Comparison of ENCODE assay signal across 1 cellular context in the genomic region with DNA sequence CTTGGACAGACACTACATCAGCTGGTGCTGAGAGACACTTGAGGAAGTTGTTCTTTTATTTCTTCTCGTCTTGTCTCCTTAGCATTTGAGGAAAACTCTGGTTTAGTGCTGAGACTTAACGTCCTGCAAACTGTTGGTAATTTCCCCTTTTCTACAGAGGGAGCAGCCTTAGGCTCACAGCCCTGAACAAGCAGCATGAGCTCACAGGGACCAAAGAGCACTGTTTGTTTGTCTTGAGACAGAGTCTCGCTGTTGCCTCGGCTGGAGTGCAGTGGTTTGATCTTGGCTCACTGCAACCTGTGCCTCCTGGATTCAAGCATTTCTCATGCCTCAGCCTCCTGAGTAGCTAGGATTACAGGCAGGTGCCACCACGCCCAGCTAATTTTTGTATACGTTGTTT.
TF ChIP-seq lines count a peak whose summit lies in the region.

No MANE protein-coding gene starts in this region.

TF ChIP-seq in HepG2, 621 proteins besides CTCF, POLR2A, EP300 and RAD21 (continued from another document and continues in another):
- TF ChIP-seq ZBTB26 (CRISPR knock-in tag; IDR thresholded peaks at IDR 0.05; ENCODE audit: borderline replicate concordance) (peak; percentile 24; the same call in 1 of the 2 replicates), ZNF280D (CRISPR knock-in tag; IDR thresholded peaks at IDR 0.05) (no peak), BCLAF1 (IDR thresholded peaks at IDR 0.05) (no peak), GLMP (CRISPR knock-in tag; IDR thresholded peaks at IDR 0.05; ENCODE audit: borderline replicate concordance) (no peak), BCL6 (CRISPR knock-in tag; IDR thresholded peaks at IDR 0.05) (peak; percentile 33; the same call in 1 of the 2 replicates), HMGA1 (CRISPR knock-in tag; conservative IDR thresholded peaks at IDR 0.05) (no peak), ZKSCAN1 (IDR thresholded peaks at IDR 0.05; ENCODE audit: low read length) (no peak), GFI1 (CRISPR knock-in tag; IDR thresholded peaks at IDR 0.05; ENCODE audit: borderline replicate concordance) (peak; percentile 58; the same call in 1 of the 2 replicates), ZBTB8A (CRISPR knock-in tag; IDR thresholded peaks at IDR 0.05; ENCODE audit: borderline replicate concordance, low read depth) (no peak), DPF2 (CRISPR knock-in tag; IDR thresholded peaks at IDR 0.05; ENCODE audit: borderline replicate concordance, low read depth) (peak; percentile 67), TBX2 (CRISPR knock-in tag; IDR thresholded peaks at IDR 0.05; ENCODE audit: borderline replicate concordance) (peak; percentile 50; the same call in 1 of the 2 replicates), HMG20A (CRISPR knock-in tag; IDR thresholded peaks at IDR 0.05; ENCODE audit: borderline replicate concordance) (peak; percentile 46; the same call in 1 of the 2 replicates), MAZ (IDR thresholded peaks at IDR 0.05; ENCODE audit: borderline replicate concordance, low read depth, low read length) (no peak), MAZ (CRISPR knock-in tag; IDR thresholded peaks at IDR 0.05; ENCODE audit: low read depth) (0 out of 2 replicates have a peak, but pooled peaks have one; percentile 38), MED13 (CRISPR knock-in tag; IDR thresholded peaks at IDR 0.05) (no peak), THAP9 (CRISPR knock-in tag; IDR thresholded peaks at IDR 0.05; ENCODE audit: borderline replicate concordance) (no peak), ZNF180 (CRISPR knock-in tag; IDR thresholded peaks at IDR 0.05; ENCODE audit: borderline replicate concordance, low read depth) (no peak), ESRRA (CRISPR knock-in tag; IDR thresholded peaks at IDR 0.05; ENCODE audit: low read depth) (0 out of 2 replicates have a peak, but pooled peaks have one; percentile 45), ARID4A (CRISPR knock-in tag; IDR thresholded peaks at IDR 0.05; ENCODE audit: borderline replicate concordance) (peak; percentile 37; the same call in 1 of the 2 replicates), DNMT1 (CRISPR knock-in tag; IDR thresholded peaks at IDR 0.05) (no peak), RXRB (CRISPR knock-in tag; IDR thresholded peaks at IDR 0.05; ENCODE audit: borderline replicate concordance) (peak; percentile 73), EZH2 (conservative IDR thresholded peaks at IDR 0.05; ENCODE audit: low read depth, low read length) (no peak), FIP1L1 (IDR thresholded peaks at IDR 0.05; ENCODE audit: borderline replicate concordance, insufficient read depth, low read depth, low read length) (no peak), PTBP1 (IDR thresholded peaks at IDR 0.05; ENCODE audit: low read depth, low read length, poor library complexity, severe bottlenecking) (no peak), ATF7 (IDR thresholded peaks at IDR 0.05) (no peak; the same call in 1 of the 2 replicates), ATF7 (CRISPR knock-in tag; IDR thresholded peaks at IDR 0.05) (peak; percentile 89), NFATC3 (CRISPR knock-in tag; IDR thresholded peaks at IDR 0.05) (no peak)
- TF ChIP-seq, protein P1, sequence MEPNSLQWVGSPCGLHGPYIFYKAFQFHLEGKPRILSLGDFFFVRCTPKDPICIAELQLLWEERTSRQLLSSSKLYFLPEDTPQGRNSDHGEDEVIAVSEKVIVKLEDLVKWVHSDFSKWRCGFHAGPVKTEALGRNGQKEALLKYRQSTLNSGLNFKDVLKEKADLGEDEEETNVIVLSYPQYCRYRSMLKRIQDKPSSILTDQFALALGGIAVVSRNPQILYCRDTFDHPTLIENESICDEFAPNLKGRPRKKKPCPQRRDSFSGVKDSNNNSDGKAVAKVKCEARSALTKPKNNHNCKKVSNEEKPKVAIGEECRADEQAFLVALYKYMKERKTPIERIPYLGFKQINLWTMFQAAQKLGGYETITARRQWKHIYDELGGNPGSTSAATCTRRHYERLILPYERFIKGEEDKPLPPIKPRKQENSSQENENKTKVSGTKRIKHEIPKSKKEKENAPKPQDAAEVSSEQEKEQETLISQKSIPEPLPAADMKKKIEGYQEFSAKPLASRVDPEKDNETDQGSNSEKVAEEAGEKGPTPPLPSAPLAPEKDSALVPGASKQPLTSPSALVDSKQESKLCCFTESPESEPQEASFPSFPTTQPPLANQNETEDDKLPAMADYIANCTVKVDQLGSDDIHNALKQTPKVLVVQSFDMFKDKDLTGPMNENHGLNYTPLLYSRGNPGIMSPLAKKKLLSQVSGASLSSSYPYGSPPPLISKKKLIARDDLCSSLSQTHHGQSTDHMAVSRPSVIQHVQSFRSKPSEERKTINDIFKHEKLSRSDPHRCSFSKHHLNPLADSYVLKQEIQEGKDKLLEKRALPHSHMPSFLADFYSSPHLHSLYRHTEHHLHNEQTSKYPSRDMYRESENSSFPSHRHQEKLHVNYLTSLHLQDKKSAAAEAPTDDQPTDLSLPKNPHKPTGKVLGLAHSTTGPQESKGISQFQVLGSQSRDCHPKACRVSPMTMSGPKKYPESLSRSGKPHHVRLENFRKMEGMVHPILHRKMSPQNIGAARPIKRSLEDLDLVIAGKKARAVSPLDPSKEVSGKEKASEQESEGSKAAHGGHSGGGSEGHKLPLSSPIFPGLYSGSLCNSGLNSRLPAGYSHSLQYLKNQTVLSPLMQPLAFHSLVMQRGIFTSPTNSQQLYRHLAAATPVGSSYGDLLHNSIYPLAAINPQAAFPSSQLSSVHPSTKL (CRISPR knock-in tag; IDR thresholded peaks at IDR 0.05) = peak; percentile 75
- TF ChIP-seq, protein P2, sequence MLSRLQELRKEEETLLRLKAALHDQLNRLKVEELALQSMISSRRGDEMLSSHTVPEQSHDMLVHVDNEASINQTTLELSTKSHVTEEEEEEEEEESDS (CRISPR knock-in tag; IDR thresholded peaks at IDR 0.05; ENCODE audit: borderline replicate concordance) = no peak
- TF ChIP-seq, protein P3, sequence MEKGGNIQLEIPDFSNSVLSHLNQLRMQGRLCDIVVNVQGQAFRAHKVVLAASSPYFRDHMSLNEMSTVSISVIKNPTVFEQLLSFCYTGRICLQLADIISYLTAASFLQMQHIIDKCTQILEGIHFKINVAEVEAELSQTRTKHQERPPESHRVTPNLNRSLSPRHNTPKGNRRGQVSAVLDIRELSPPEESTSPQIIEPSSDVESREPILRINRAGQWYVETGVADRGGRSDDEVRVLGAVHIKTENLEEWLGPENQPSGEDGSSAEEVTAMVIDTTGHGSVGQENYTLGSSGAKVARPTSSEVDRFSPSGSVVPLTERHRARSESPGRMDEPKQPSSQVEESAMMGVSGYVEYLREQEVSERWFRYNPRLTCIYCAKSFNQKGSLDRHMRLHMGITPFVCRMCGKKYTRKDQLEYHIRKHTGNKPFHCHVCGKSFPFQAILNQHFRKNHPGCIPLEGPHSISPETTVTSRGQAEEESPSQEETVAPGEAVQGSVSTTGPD (CRISPR knock-in tag; IDR thresholded peaks at IDR 0.05) = no peak
